ENCODE assay signal across 8 cellular contexts in genomic region chr6:27684264-27685211, GRCh38.
DNase-seq lines count a peak whose midpoint lies in the region; ATAC-seq and TF ChIP-seq lines count a peak whose summit lies in the region.

No MANE protein-coding gene starts in this region.

- no peak overlapping the region for H3K9ac ChIP-seq in IMR-90 (ENCODE audit: low read depth, low read length)

- no peak for TF ChIP-seq POLR2A in IMR-90 (IDR thresholded peaks at IDR 0.05; ENCODE audit: low read depth, low read length)

- H2AK5ac ChIP-seq in IMR-90 (ENCODE audit: low read depth, low read length) = no peak overlapping the region

- H3K79me1 ChIP-seq in IMR-90 (ENCODE audit: low read depth in 1 of 2, low read length in 2 of 2) = no peaks in the 10 kb centered on the region

- H2BK20ac ChIP-seq in IMR-90 (ENCODE audit: low read depth, low read length) = no peak overlapping the region

- peaks cover 5% of the 10 kb centered on the region for H3K9me3 Mint-ChIP-seq in activated naive CD4-positive, alpha-beta T cell treated with anti-CD3 and anti-CD28 coated beads, Interleukin-2, amount 50 U/mL, for 24 hours

- no peak overlapping the region for H3K56ac ChIP-seq in IMR-90 (ENCODE audit: extremely low read depth, insufficient read depth, low read length)

- BruUV-seq in IMR-90 (replicated peaks; lab: Mats Ljungman, UMichigan) = no TSS peak

- H3K27me3 ChIP-seq in IMR-90 (ENCODE audit: control insufficient read depth, insufficient read depth, low read length) = peaks cover 8% of the 10 kb centered on the region

- no peak overlapping the region for H3K14ac ChIP-seq in IMR-90 (replicated peaks; ENCODE audit: low read depth, low read length)

- dilution Hi-C loops in IMR-90 (cut with HindIII; ENCODE audit: low sequenced_read_pairs, unreplicated experiment) = no loop called here

- no peak overlapping the region for H3K4ac ChIP-seq in IMR-90 (ENCODE audit: low read depth, low read length)

- H4K5ac ChIP-seq in IMR-90 (ENCODE audit: low read depth, low read length) = no peak overlapping the region

- peak overlapping the region; percentile 83 for H3K27ac Mint-ChIP-seq in activated naive CD4-positive, alpha-beta T cell treated with anti-CD3 and anti-CD28 coated beads, Interleukin-2, amount 50 U/mL, for 24 hours

- no peaks in the 10 kb centered on the region for H3K36me3 ChIP-seq in IMR-90 (ENCODE audit: control insufficient read depth, insufficient read depth, low read length)

- no peak overlapping the region for H2AK9ac ChIP-seq in IMR-90 (replicated peaks; ENCODE audit: low read depth, low read length, poor library complexity)

- no peak overlapping the region for H2BK5ac ChIP-seq in IMR-90 (ENCODE audit: low read depth, low read length, poor library complexity, severe bottlenecking)

- H3K27ac ChIP-seq in IMR-90 (ENCODE audit: insufficient read depth, low read length) = no peak overlapping the region

- WGBS in IMR-90 (ENCODE audit: extremely low coverage in 2 of 2, insufficient read length in 1 of 2), 2 experiments = 36% methylated on average over 9 of the region's 34 CpGs; no CpG with 5 or more reads in 1 of the 2 experiments

- no peak overlapping the region for H3K4me2 ChIP-seq in IMR-90 (ENCODE audit: low read depth, low read length)

- intact Hi-C loops in IMR-90 (cut with micrococcal nuclease) = loop anchor here (5.0 to 10.0 kb wide), 3 partner anchors 137 to 210 kb away; partner anchors contain the start of gene ZNF184

- H2AFZ ChIP-seq in IMR-90 (replicated peaks; ENCODE audit: low read length, poor library complexity) = no peak overlapping the region

- in situ Hi-C loops in IMR-90 (cut with MboI; ENCODE audit: low sequenced_read_pairs) = no loop called here

- ATAC-seq in IMR-90 (ENCODE audit: low read depth) (peak; percentile 45), HG03159 (IDR thresholded peaks at IDR 0.05; ENCODE audit: unreplicated experiment) (no peak), GM18907 (IDR thresholded peaks at IDR 0.05; ENCODE audit: unreplicated experiment) (no peak)

- POLR2A ChIA-PET in IMR-90 (lab: Charles Lee; ENCODE audit: unreplicated experiment) = no interaction called here

- DNase-seq in DMS153 treated with DMSO at 0.1 percent for 48 hours (lab: John Stamatoyannopoulos, UW; ENCODE audit: unreplicated experiment) (peak; percentile 29), IMR-90 (peak; percentile 76), SHP77 treated with DMSO at 0.1 percent for 48 hours (lab: John Stamatoyannopoulos, UW) (peak; percentile 41), kidney tubule cell (ENCODE audit: low spot score) (peak; percentile 97), dedifferentiated amniotic fluid mesenchymal stem cell (ENCODE audit: extremely low spot score) (no peak)

- no peaks in the 10 kb centered on the region for H3K4me1 ChIP-seq in IMR-90 (ENCODE audit: control insufficient read depth, insufficient read depth, low read length)

- H4K91ac ChIP-seq in IMR-90 (ENCODE audit: insufficient read depth, low read depth, low read length) = no peak overlapping the region

- no peak overlapping the region for H3K18ac ChIP-seq in IMR-90 (ENCODE audit: low read depth, low read length)

- H3K4me3 Mint-ChIP-seq in activated naive CD4-positive, alpha-beta T cell treated with anti-CD3 and anti-CD28 coated beads, Interleukin-2, amount 50 U/mL, for 24 hours = no peak overlapping the region

- CTCF ChIA-PET in IMR-90 (lab: Yijun Ruan, JAX) = interaction anchor here (0.6 to 0.7 kb wide), 2 partner anchors 59 to 518 kb away, joined by 4 to 5 read pairs; no protein-coding TSS in a partner anchor

- no peak overlapping the region for H2BK120ac ChIP-seq in IMR-90 (ENCODE audit: low read depth, low read length)

- no peak for TF ChIP-seq RAD21 in IMR-90 (IDR thresholded peaks at IDR 0.05; ENCODE audit: low read length)

- H3K27me3 Mint-ChIP-seq in activated naive CD4-positive, alpha-beta T cell treated with anti-CD3 and anti-CD28 coated beads, Interleukin-2, amount 50 U/mL, for 24 hours = peaks cover 28% of the 10 kb centered on the region

- no peaks in the 10 kb centered on the region for H3K9me3 ChIP-seq in IMR-90 (ENCODE audit: control insufficient read depth, insufficient read depth, low read length)

- no peak overlapping the region for H3K23ac ChIP-seq in IMR-90 (ENCODE audit: low read depth, low read length)

- H3K9me1 ChIP-seq in IMR-90 (ENCODE audit: insufficient read depth, low read length) = no peaks in the 10 kb centered on the region

- no peak overlapping the region for H3K4me3 ChIP-seq in IMR-90 (ENCODE audit: insufficient read depth, low read depth, low read length)

- H3K4me1 Mint-ChIP-seq in activated naive CD4-positive, alpha-beta T cell treated with anti-CD3 and anti-CD28 coated beads, Interleukin-2, amount 50 U/mL, for 24 hours = peaks cover 16% of the 10 kb centered on the region

- no peak overlapping the region for H2BK15ac ChIP-seq in IMR-90 (ENCODE audit: low read depth, low read length)

- H3K36me3 Mint-ChIP-seq in activated naive CD4-positive, alpha-beta T cell treated with anti-CD3 and anti-CD28 coated beads, Interleukin-2, amount 50 U/mL, for 24 hours = peaks cover 6% of the 10 kb centered on the region

- peaks cover 8% of the 10 kb centered on the region; the same call in 1 of the 2 replicates for H4K20me1 ChIP-seq in IMR-90 (ENCODE audit: insufficient read depth, low read length)

- no peak for TF ChIP-seq CTCF in IMR-90 (conservative IDR thresholded peaks at IDR 0.05; ENCODE audit: low read depth, low read length)

- no peak overlapping the region for H4K8ac ChIP-seq in IMR-90 (ENCODE audit: low read depth in 2 of 2, low read length in 2 of 2)

TF ChIP-seq in IMR-90, 13 proteins besides CTCF, POLR2A, EP300 and RAD21:
- TF ChIP-seq CHD1 (IDR thresholded peaks at IDR 0.05; ENCODE audit: low read depth, low read length) (no peak), SMC3 (IDR thresholded peaks at IDR 0.05; ENCODE audit: low read depth, low read length) (no peak), FOS (IDR thresholded peaks at IDR 0.05; ENCODE audit: low read depth, low read length) (no peak; the same call in 1 of the 2 replicates), MXI1 (IDR thresholded peaks at IDR 0.05; ENCODE audit: borderline replicate concordance, low read depth, low read length) (no peak), ELK1 (IDR thresholded peaks at IDR 0.05; ENCODE audit: borderline replicate concordance, low read depth, low read length) (no peak), MAFK (IDR thresholded peaks at IDR 0.05; ENCODE audit: low read depth, low read length) (no peak), RCOR1 (IDR thresholded peaks at IDR 0.05; ENCODE audit: insufficient replicate concordance, low read length) (no peak)
- TF ChIP-seq, protein P1, sequence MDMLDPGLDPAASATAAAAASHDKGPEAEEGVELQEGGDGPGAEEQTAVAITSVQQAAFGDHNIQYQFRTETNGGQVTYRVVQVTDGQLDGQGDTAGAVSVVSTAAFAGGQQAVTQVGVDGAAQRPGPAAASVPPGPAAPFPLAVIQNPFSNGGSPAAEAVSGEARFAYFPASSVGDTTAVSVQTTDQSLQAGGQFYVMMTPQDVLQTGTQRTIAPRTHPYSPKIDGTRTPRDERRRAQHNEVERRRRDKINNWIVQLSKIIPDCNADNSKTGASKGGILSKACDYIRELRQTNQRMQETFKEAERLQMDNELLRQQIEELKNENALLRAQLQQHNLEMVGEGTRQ (IDR thresholded peaks at IDR 0.05; ENCODE audit: low read depth, low read length) = no peak
